8 cellular contexts compared by ENCODE assay signal in genomic region chr6:37704498-37704897, GRCh38. TPM values are rescaled to one million over a fixed set of nuclear protein-coding genes. Genes with fewer than 3 reads are reported as not detected.
DNase-seq lines count a peak whose midpoint lies in the region; ATAC-seq and TF ChIP-seq lines count a peak whose summit lies in the region.
"Not testable (repeated sequence)": the region's sequence is repeated elsewhere in the genome, so short reads cannot be mapped to it uniquely, and the experiment has no call there.

No MANE protein-coding gene starts in this region.

- not testable (repeated sequence) for H3K27ac Mint-ChIP-seq in activated CD4-positive, alpha-beta T cell treated with anti-CD3 and anti-CD28 coated beads, Interleukin-2, amount 10 ng/mL, durations not matched to agents 24 days and 14 days; activated naive CD8-positive, alpha-beta T cell treated with anti-CD3 and anti-CD28 coated beads, Interleukin-2, amount 10 ng/mL, durations not matched to agents 7 days and 5 days

- intact Hi-C loops in activated CD4-positive, alpha-beta T cell treated with anti-CD3 and anti-CD28 coated beads, Interleukin-2, amount 10 ng/mL, durations not matched to agents 24 days and 14 days (cut with micrococcal nuclease) = loop anchor here (10.0 kb wide), 1 partner anchor 310 kb away; no protein-coding TSS in a partner anchor
- intact Hi-C loops in esophagus squamous epithelium (cut with DNase I); ovary (cut with DNase I); testis (cut with DNase I; ENCODE audit: low total_unique reads): not testable (repeated sequence)

- TF ChIP-seq POLR2A in esophagus squamous epithelium (IDR thresholded peaks at IDR 0.05); ovary (IDR thresholded peaks at IDR 0.05); testis (IDR thresholded peaks at IDR 0.05): not testable (repeated sequence)

- H3K27ac ChIP-seq in HUES6 (ENCODE audit: low read depth, low read length) = not testable (repeated sequence)
- peak overlapping the region in 3 of 4 donors; percentile 9 to 80 (median 77) for H3K27ac ChIP-seq in esophagus squamous epithelium
- H3K27ac ChIP-seq in muscle layer of colon (ENCODE audit: low read depth, low read length) = peak overlapping the region; percentile 72
- peak overlapping the region; percentile 78 to 91 for H3K27ac ChIP-seq in ovary
- H3K27ac ChIP-seq in testis = peak overlapping the region; percentile 66 to 80

- peaks cover 23% of the 10 kb centered on the region for H3K4me1 ChIP-seq in HUES6 (ENCODE audit: control insufficient read depth, insufficient read depth, low read length)
- peaks cover 4 to 27% (median 5%) of the 10 kb centered on the region in 3 donors for H3K4me1 ChIP-seq in esophagus squamous epithelium
- H3K4me1 ChIP-seq in muscle layer of colon (ENCODE audit: insufficient read depth, low read length); ovary (ENCODE audit: insufficient read depth): not testable (repeated sequence)
- H3K4me1 ChIP-seq in testis = peaks cover 11% of the 10 kb centered on the region

- H3K36me3 ChIP-seq in HUES6 (ENCODE audit: control insufficient read depth, insufficient read depth, low read length); esophagus squamous epithelium; muscle layer of colon (ENCODE audit: insufficient read depth, low read length); ovary; testis (ENCODE audit: low read depth, missing control alignments): not testable (repeated sequence)

- H3K4me1 Mint-ChIP-seq in activated CD4-positive, alpha-beta T cell treated with anti-CD3 and anti-CD28 coated beads, Interleukin-2, amount 10 ng/mL, durations not matched to agents 24 days and 14 days = peaks cover 13% of the 10 kb centered on the region
- H3K4me1 Mint-ChIP-seq in activated naive CD8-positive, alpha-beta T cell treated with anti-CD3 and anti-CD28 coated beads, Interleukin-2, amount 10 ng/mL, durations not matched to agents 7 days and 5 days = peaks cover 16% of the 10 kb centered on the region

- H3K4me3 Mint-ChIP-seq in activated CD4-positive, alpha-beta T cell treated with anti-CD3 and anti-CD28 coated beads, Interleukin-2, amount 10 ng/mL, durations not matched to agents 24 days and 14 days = peak overlapping the region; percentile 76
- peak overlapping the region; percentile 83 for H3K4me3 Mint-ChIP-seq in activated naive CD8-positive, alpha-beta T cell treated with anti-CD3 and anti-CD28 coated beads, Interleukin-2, amount 10 ng/mL, durations not matched to agents 7 days and 5 days

- WGBS in esophagus squamous epithelium, 2 donors = 74 to 98% methylated on average over 2 to 3 of the region's 3 CpGs
- WGBS in ovary, 3 donors = 76 to 88% (median 87%) methylated on average over 3 of the region's 3 CpGs
- WGBS in testis, 2 donors = 71 to 72% methylated on average over 3 of the region's 3 CpGs

- not testable (repeated sequence) for H3K9me3 ChIP-seq in HUES6 (ENCODE audit: control insufficient read depth, insufficient read depth, low read depth, low read length); esophagus squamous epithelium; muscle layer of colon (ENCODE audit: low read length); ovary; testis

- POLR2A ChIA-PET in activated naive CD8-positive, alpha-beta T cell treated with anti-CD3 and anti-CD28 coated beads, Interleukin-2, amount 10 ng/mL, durations not matched to agents 7 days and 5 days (lab: Charles Lee) = interaction anchor here (0.7 kb wide), 1 partner anchor 1001 kb away, joined by 3 read pairs; no protein-coding TSS in a partner anchor

- not testable (repeated sequence) for H3K9ac ChIP-seq in HUES6 (ENCODE audit: low read length); muscle layer of colon (ENCODE audit: low read length)

- peak overlapping the region; percentile 59; the same call in 1 of the 2 replicates for H3K4me3 ChIP-seq in AG10803 (ENCODE audit: low read length)
- peak overlapping the region; percentile 58 for H3K4me3 ChIP-seq in HUES6 (ENCODE audit: low read depth, low read length)
- not testable (repeated sequence) for H3K4me3 ChIP-seq in esophagus squamous epithelium; muscle layer of colon (ENCODE audit: low read depth in 1 of 2, low read length in 2 of 2); ovary; testis

- H3K9me3 Mint-ChIP-seq in activated CD4-positive, alpha-beta T cell treated with anti-CD3 and anti-CD28 coated beads, Interleukin-2, amount 10 ng/mL, durations not matched to agents 24 days and 14 days; activated naive CD8-positive, alpha-beta T cell treated with anti-CD3 and anti-CD28 coated beads, Interleukin-2, amount 10 ng/mL, durations not matched to agents 7 days and 5 days: not testable (repeated sequence)

- peaks cover 55% of the 10 kb centered on the region for H3K27me3 ChIP-seq in HUES6 (ENCODE audit: control insufficient read depth, insufficient read depth, low read length)
- H3K27me3 ChIP-seq in esophagus squamous epithelium; muscle layer of colon (ENCODE audit: control insufficient read depth in 1 of 2, insufficient read depth in 2 of 2, low read length in 2 of 2); ovary; testis: not testable (repeated sequence)

- not testable (repeated sequence) for H3K36me3 Mint-ChIP-seq in activated CD4-positive, alpha-beta T cell treated with anti-CD3 and anti-CD28 coated beads, Interleukin-2, amount 10 ng/mL, durations not matched to agents 24 days and 14 days (ENCODE audit: low read depth); activated naive CD8-positive, alpha-beta T cell treated with anti-CD3 and anti-CD28 coated beads, Interleukin-2, amount 10 ng/mL, durations not matched to agents 7 days and 5 days

- not testable (repeated sequence) for TF ChIP-seq CTCF in AG10803 (conservative IDR thresholded peaks at IDR 0.05; ENCODE audit: low read length); esophagus squamous epithelium (IDR thresholded peaks at IDR 0.05); ovary (IDR thresholded peaks at IDR 0.05); testis (IDR thresholded peaks at IDR 0.05)

- peaks cover 25% of the 10 kb centered on the region for H3K27me3 Mint-ChIP-seq in activated CD4-positive, alpha-beta T cell treated with anti-CD3 and anti-CD28 coated beads, Interleukin-2, amount 10 ng/mL, durations not matched to agents 24 days and 14 days
- H3K27me3 Mint-ChIP-seq in activated naive CD8-positive, alpha-beta T cell treated with anti-CD3 and anti-CD28 coated beads, Interleukin-2, amount 10 ng/mL, durations not matched to agents 7 days and 5 days = peaks cover 13% of the 10 kb centered on the region

- TF ChIP-seq EP300 in ovary (IDR thresholded peaks at IDR 0.05) = not testable (repeated sequence)

- not testable (repeated sequence) for ATAC-seq in activated naive CD8-positive, alpha-beta T cell treated with anti-CD3 and anti-CD28 coated beads, Interleukin-2, amount 10 ng/mL, durations not matched to agents 7 days and 5 days (ENCODE audit: low read depth)

- DNase-seq in AG10803 (ENCODE audit: low read depth); activated CD4-positive, alpha-beta T cell treated with anti-CD3 and anti-CD28 coated beads, Interleukin-2, amount 10 ng/mL, durations not matched to agents 24 days and 14 days; activated naive CD8-positive, alpha-beta T cell treated with anti-CD3 and anti-CD28 coated beads, Interleukin-2, amount 10 ng/mL, durations not matched to agents 7 days and 5 days; esophagus squamous epithelium (lab: John Stamatoyannopoulos, UW); ovary; testis: not testable (repeated sequence)

RNA-seq across cellular contexts. Expression of gene MDGA1, which starts 6.8 kb away (rescaled TPM):
- 2.6 and 2.8 TPM in 2 replicates for total RNA-seq in activated CD4-positive, alpha-beta T cell treated with anti-CD3 and anti-CD28 coated beads, Interleukin-2, amount 10 ng/mL, durations not matched to agents 24 days and 14 days
- total RNA-seq in activated naive CD8-positive, alpha-beta T cell treated with anti-CD3 and anti-CD28 coated beads, Interleukin-2, amount 10 ng/mL, durations not matched to agents 7 days and 5 days = 10 to 100 TPM; 16.4 to 23.0 TPM
- total RNA-seq in esophagus squamous epithelium (10 to 100 TPM; 10.1 to 26.5 (median 11.3) TPM), ovary (10 to 100 TPM in 5 of 7 donors, 1 to 10 TPM in 2; 4.4 to 24.5 (median 11.6) TPM), testis (10 to 100 TPM in 1 of 2 donors, 1 to 10 TPM in 1; 5.9 to 16.0 TPM)
- polyA plus RNA-seq in ovary (1 to 10 TPM; 4.8 to 7.0 TPM), testis (ENCODE audit: insufficient read depth, low read depth, low replicate concordance) (7.0 TPM)
